Comparison of ENCODE assay signal across 39 cellular contexts in genomic region chr2:72932805-72933204, GRCh38. TPM values are rescaled to one million over a fixed set of nuclear protein-coding genes. Genes with fewer than 3 reads are reported as not detected.
"Had no signal": no experiment of that assay in that cellular context is flagged by ENCODE, and none has a peak within 500 bp of the region (broad histone marks: within the 10 kb centered on the region; RNA-seq: fewer than 3 reads in every experiment).

No MANE protein-coding gene starts in this region.

- H3K27ac ChIP-seq: body of pancreas, breast epithelium, KMS-11, PC-9, RWPE1, VCaP had no signal

- H3K27ac Mint-ChIP-seq: activated B cell treated with CpG ODN at 0.5 μM for 24 hours; activated CD4-positive, alpha-beta memory T cell treated with anti-CD3 and anti-CD28 coated beads, Interleukin-2, amount 10 ng/mL, durations not matched to agents 7 days and 5 days; activated CD8-positive, alpha-beta memory T cell treated with anti-CD3 and anti-CD28 coated beads, Interleukin-2, amount 10 ng/mL, durations not matched to agents 7 days and 5 days; activated naive CD8-positive, alpha-beta T cell; activated T-cell treated with anti-CD3 and anti-CD28 coated beads, Interleukin-2, amount 50 U/mL, for 24 hours; activated T-helper 2 cell treated with anti-CD3 and anti-CD28 coated beads, Interferon-gamma antibody, Interleukin-2, Interleukin-4, amounts not matched to agents 10 μg/mL and 5 μg/mL and 100 μg/mL, durations not matched to agents 14 hours and 24 hours and 36 hours had no signal

- H3K4me3 Mint-ChIP-seq: activated B cell treated with CpG ODN at 0.5 μM for 24 hours; activated CD4-positive, alpha-beta memory T cell treated with anti-CD3 and anti-CD28 coated beads, Interleukin-2, amount 10 ng/mL, durations not matched to agents 7 days and 5 days; activated CD8-positive, alpha-beta memory T cell treated with anti-CD3 and anti-CD28 coated beads, Interleukin-2, amount 10 ng/mL, durations not matched to agents 7 days and 5 days; activated naive CD8-positive, alpha-beta T cell; activated T-cell treated with anti-CD3 and anti-CD28 coated beads, Interleukin-2, amount 50 U/mL, for 24 hours had no signal

- H3K4me2 ChIP-seq: KMS-11, PC-9 had no signal

- H3K36me3 ChIP-seq: breast epithelium had no signal

- ATAC-seq: body of pancreas had no signal

- H3K36me3 Mint-ChIP-seq: activated CD8-positive, alpha-beta memory T cell treated with anti-CD3 and anti-CD28 coated beads, Interleukin-2, amount 10 ng/mL, durations not matched to agents 7 days and 5 days; activated naive CD8-positive, alpha-beta T cell had no signal

- H3K4me1 Mint-ChIP-seq: activated B cell treated with CpG ODN at 0.5 μM for 24 hours had no signal

- H3K4me1 ChIP-seq: body of pancreas, breast epithelium had no signal

- H2AFZ ChIP-seq: PC-9 had no signal

- H3K9me3 Mint-ChIP-seq: activated B cell treated with CpG ODN at 0.5 μM for 24 hours; activated CD4-positive, alpha-beta memory T cell treated with anti-CD3 and anti-CD28 coated beads, Interleukin-2, amount 10 ng/mL, durations not matched to agents 7 days and 5 days; activated T-cell treated with anti-CD3 and anti-CD28 coated beads, Interleukin-2, amount 50 U/mL, for 24 hours; activated T-helper 2 cell treated with anti-CD3 and anti-CD28 coated beads, Interferon-gamma antibody, Interleukin-2, Interleukin-4, amounts not matched to agents 10 μg/mL and 5 μg/mL and 100 μg/mL, durations not matched to agents 14 hours and 24 hours and 36 hours had no signal

- H3K9me3 ChIP-seq: body of pancreas, breast epithelium had no signal

- H3K4me3 ChIP-seq: body of pancreas, breast epithelium, PC-9 had no signal

- FAIRE-seq: astrocyte, RCC 7860 had no signal

- H3K27me3 ChIP-seq: body of pancreas had no signal

- DNase-seq: activated B cell treated with CpG ODN at 0.5 μM for 24 hours; activated CD4-positive, alpha-beta memory T cell treated with anti-CD3 and anti-CD28 coated beads, Interleukin-2, amount 10 ng/mL, durations not matched to agents 7 days and 5 days; activated CD4-positive, alpha-beta T cell treated with anti-CD3 and anti-CD28 coated beads for 4 hours; activated CD4-positive, alpha-beta T cell treated with anti-CD3 and anti-CD28 coated beads, Interleukin-2, amount 50 U/mL, for 1 hour; activated CD4-positive, CD25-positive, alpha-beta regulatory T cell treated with anti-CD3 and anti-CD28 coated beads, Interleukin-2, amount 50 U/mL, for 72 hours; activated CD8-positive, alpha-beta memory T cell treated with anti-CD3 and anti-CD28 coated beads for 24 hours; activated gamma-delta T cell; activated naive CD4-positive, alpha-beta T cell treated with Interleukin-2 at 50 U/mL for 16 hours; activated T-cell treated with anti-CD3 and anti-CD28 coated beads, Interleukin-2, amount 50 U/mL, for 24 hours; amygdala; body of pancreas; MM.1S; MV-4-11; NCI-H1092; NCI-H1436 treated with DMSO at 0.1 percent for 48 hours; NCI-H187; NCI-H2029 treated with DMSO at 0.1 percent for 48 hours; NCI-H2107; NCI-H2171; NCI-H510A; NCI-H526; NCI-H748 treated with DMSO at 0.1 percent for 48 hours; NK-92 treated with Interleukin-12 subunit alpha and Interleukin-12 subunit beta, amount 100 ng/mL, for 24 hours; PC-9; Right ventricle myocardium superior; SW 1271; T-helper 9 cell had no signal

- H3K9ac ChIP-seq: KMS-11 had no signal

RNA-seq across cellular contexts. Expression of gene EMX1, which starts 15.5 kb away (rescaled TPM):
- total RNA-seq: activated CD4-positive, alpha-beta memory T cell treated with anti-CD3 and anti-CD28 coated beads, Interleukin-2, amount 10 ng/mL, durations not matched to agents 7 days and 5 days; activated CD8-positive, alpha-beta memory T cell treated with anti-CD3 and anti-CD28 coated beads, Interleukin-2, amount 10 ng/mL, durations not matched to agents 7 days and 5 days; activated T-helper 2 cell treated with anti-CD3 and anti-CD28 coated beads, Interferon-gamma antibody, Interleukin-2, Interleukin-4, amounts not matched to agents 10 μg/mL and 5 μg/mL and 100 μg/mL, durations not matched to agents 14 hours and 24 hours and 36 hours; cardiac septum; LHCN-M2; OCI-LY7; PC-9; Right ventricle myocardium superior had no signal

RNA-seq across cellular contexts. Expression of gene SPR, which starts 45.6 kb away (rescaled TPM):
- total RNA-seq: OCI-LY7 had no signal
